9 cellular contexts compared by ENCODE assay signal in genomic region chr1:182198006-182198605, GRCh38.
DNase-seq lines count a peak whose midpoint lies in the region; ATAC-seq and TF ChIP-seq lines count a peak whose summit lies in the region.
"Had no signal": no experiment of that assay in that cellular context is flagged by ENCODE, and none has a peak within 500 bp of the region (broad histone marks: within the 10 kb centered on the region; RNA-seq: fewer than 3 reads in every experiment).

No MANE protein-coding gene starts in this region.

- intact Hi-C loops in left ventricle myocardium inferior (cut with micrococcal nuclease): no loop called here
- intact Hi-C loops in left cardiac atrium (cut with DNase I): no loop called here
- intact Hi-C loops in left colon (cut with DNase I, micrococcal nuclease): no loop called here
- intact Hi-C loops in vagina (cut with DNase I): loop anchor here (5.0 kb wide), 1 partner anchor 36 kb away; no protein-coding TSS in a partner anchor

- H3K4me1 ChIP-seq in left ventricle myocardium inferior: peaks cover 19% of the 10 kb centered on the region
- H3K4me1 ChIP-seq in vagina: peaks cover 26% of the 10 kb centered on the region

- DNase-seq in left ventricle myocardium inferior (no peak), left cardiac atrium (no peak), WTC11 (ENCODE audit: low spot score) (no peak), left colon (no peak), vagina (ENCODE audit: extremely low spot score in 2 of 2) (no peak), AG20443 (ENCODE audit: low spot score) (no peak)

- H3K27ac Mint-ChIP-seq in WTC11: no peak overlapping the region
- H3K27ac Mint-ChIP-seq: CD4-positive, CD25-positive, alpha-beta regulatory T cell had no signal

- no peak overlapping the region for H3K4me3 Mint-ChIP-seq in WTC11
- H3K4me3 Mint-ChIP-seq: CD4-positive, CD25-positive, alpha-beta regulatory T cell had no signal

- no peak for TF ChIP-seq POLR2A in vagina (IDR thresholded peaks at IDR 0.05)

- H3K4me3 ChIP-seq in left ventricle myocardium inferior (no peak overlapping the region), vagina (no peak overlapping the region)

- H3K4me1 Mint-ChIP-seq in WTC11: no peaks in the 10 kb centered on the region; the same call in none of the 2 replicates
- H3K4me1 Mint-ChIP-seq: CD4-positive, CD25-positive, alpha-beta regulatory T cell had no signal

- H3K36me3 ChIP-seq in left ventricle myocardium inferior (no peaks in the 10 kb centered on the region), vagina (no peaks in the 10 kb centered on the region)

- CTCF ChIA-PET in WTC11 (lab: Charles Lee): interaction anchor here (0.6 to 3.7 kb wide), 35 partner anchors 9 to 1175 kb away, joined by 3 to 64 read pairs (median 4); no protein-coding TSS in a partner anchor

- H3K27ac ChIP-seq in left ventricle myocardium inferior (replicated peaks) (peak overlapping the region; percentile 73), vagina (peak overlapping the region; percentile 75)

- no peaks in the 10 kb centered on the region for H3K27me3 ChIP-seq in left ventricle myocardium inferior (ENCODE audit: low read depth)
- no peaks in the 10 kb centered on the region for H3K27me3 ChIP-seq in vagina

- TF ChIP-seq CTCF in left ventricle myocardium inferior (IDR thresholded peaks at IDR 0.05; ENCODE audit: borderline replicate concordance) (peak; percentile 39), WTC11 (IDR thresholded peaks at IDR 0.05) (peak; percentile 27; the same call in 1 of the 2 replicates), vagina (IDR thresholded peaks at IDR 0.05) (peak in 1 of 3 experiments; percentile 13)

- no peaks in the 10 kb centered on the region for H3K27me3 Mint-ChIP-seq in WTC11 (ENCODE audit: low read depth)

- POLR2A ChIA-PET in WTC11 (lab: Charles Lee): interaction anchor here (1.2 kb wide), 1 partner anchor 194 kb away, joined by 4 read pairs; the partner anchor contains the start of gene GLUL

- no peak for ATAC-seq in left cardiac atrium
- peak; percentile 67 for ATAC-seq in WTC11
- peak; percentile 60 for ATAC-seq in left colon
- no peak for ATAC-seq in HG03139 (IDR thresholded peaks at IDR 0.05; ENCODE audit: unreplicated experiment)
- no peak for ATAC-seq in GM18520 (IDR thresholded peaks at IDR 0.05; ENCODE audit: unreplicated experiment)

- no peaks in the 10 kb centered on the region for H3K36me3 Mint-ChIP-seq in WTC11
- H3K36me3 Mint-ChIP-seq: CD4-positive, CD25-positive, alpha-beta regulatory T cell had no signal

- no peaks in the 10 kb centered on the region for H3K9me3 ChIP-seq in left ventricle myocardium inferior (replicated peaks)
- H3K9me3 ChIP-seq in vagina: no peaks in the 10 kb centered on the region

- 0 out of 2 replicates have a peak, but pooled peaks cover 4% of the 10 kb centered on the region for H3K9me3 Mint-ChIP-seq in WTC11

TF ChIP-seq in WTC11, 78 proteins besides CTCF, POLR2A, EP300 and RAD21:
- no peak for TF ChIP-seq MAX (CRISPR knock-in tag; IDR thresholded peaks at IDR 0.05)
TF ChIP-seq in WTC11: peak in this region for 0.

Comparison
In these comparisons a context has a peak if more than half of its experiments do, and no peak if none do; other contexts are left out.
1. ATAC-seq: peak in WTC11 (single experiment) and left colon (single experiment); none in left cardiac atrium (0 of 2), HG03139 (single experiment) and GM18520 (single experiment).